17 cellular contexts compared by ENCODE assay signal in the genomic region with DNA sequence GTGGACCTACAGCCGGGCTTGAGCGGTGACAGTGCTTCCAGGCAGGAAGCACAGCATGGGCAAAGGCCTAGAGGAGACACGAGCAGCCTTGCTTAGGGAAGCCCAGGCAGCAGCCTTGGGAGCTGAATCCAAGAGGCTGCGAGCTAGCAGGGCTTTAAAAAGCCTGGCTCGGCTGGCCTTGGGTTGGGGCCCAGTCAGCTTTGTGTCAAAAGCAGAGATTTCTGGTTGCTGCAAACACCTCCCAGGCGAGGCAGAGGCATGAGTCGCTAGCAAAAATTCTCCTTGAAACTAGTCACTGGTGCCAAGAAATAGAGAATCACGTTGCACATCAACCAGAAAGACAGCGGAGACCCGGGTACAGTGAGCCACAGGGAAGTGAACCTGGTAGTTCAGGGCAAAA. TPM values are rescaled to one million over a fixed set of nuclear protein-coding genes. Genes with fewer than 3 reads are reported as not detected.
A peak's percentile ranks its signal among the peaks of the same experiment; 100 is the strongest.
DNase-seq lines count a peak whose midpoint lies in the region; ATAC-seq, FAIRE-seq and TF ChIP-seq lines count a peak whose summit lies in the region.
"Had no signal": no experiment of that assay in that cellular context is flagged by ENCODE, and none has a peak within 500 bp of the region (broad histone marks: within the 10 kb centered on the region; RNA-seq: fewer than 3 reads in every experiment).

No MANE protein-coding gene starts in this region.

- in situ Hi-C loops in Panc1 (cut with HindIII; ENCODE audit: low pct_unique_long_range_greater_than_20kb, low sequenced_read_pairs): no loop called here

- ATAC-seq in Panc1: 0 out of 2 replicates have a peak, but pooled peaks have one; percentile 9
- ATAC-seq in GM21528 (IDR thresholded peaks at IDR 0.05; ENCODE audit: low FRiP score, unreplicated experiment): no peak
- no peak for ATAC-seq in HG02870 (IDR thresholded peaks at IDR 0.05; ENCODE audit: unreplicated experiment)
- ATAC-seq: GM12878 had no signal

- POLR2A ChIA-PET in Panc1 (lab: Charles Lee): no interaction called here

- intact Hi-C loops in Panc1 (cut with micrococcal nuclease; ENCODE audit: unreplicated experiment): no loop called here

- H3K27ac ChIP-seq in Panc1 (ENCODE audit: low read length): no peak overlapping the region

- H3K36me3 ChIP-seq in Panc1 (ENCODE audit: control insufficient read depth, insufficient read depth, low read length): no peaks in the 10 kb centered on the region

- no peak for TF ChIP-seq POLR2A in GM12892 (IDR thresholded peaks at IDR 0.05; ENCODE audit: low read depth, low read length)

- H3K27me3 ChIP-seq in Panc1 (ENCODE audit: control insufficient read depth, insufficient read depth, low read length): no peaks in the 10 kb centered on the region

- no peaks in the 10 kb centered on the region for H3K9me3 ChIP-seq in Panc1 (ENCODE audit: control insufficient read depth, insufficient read depth, low read depth, low read length)

- DNase-seq in EL (peak; percentile 66), Panc1 (ENCODE audit: low read depth, low spot score) (no peak), fibroblast of mammary gland (ENCODE audit: low read depth) (peak; percentile 26), pons (ENCODE audit: low spot score) (peak; percentile 1), GM12892 (ENCODE audit: insufficient read length) (no peak)
- DNase-seq in activated CD4-positive, alpha-beta T cell treated with anti-CD3 and anti-CD28 coated beads, Interleukin-2, amount 50 U/mL, for 4 hours: no peak
- DNase-seq: activated T-cell treated with anti-CD3 and anti-CD28 coated beads, Interleukin-2, amount 50 U/mL, for 48 hours; CD8-positive, alpha-beta memory T cell; NCI-H526 had no signal

- H3K4me1 ChIP-seq in Panc1 (ENCODE audit: control insufficient read depth, insufficient read depth, low read length): no peaks in the 10 kb centered on the region

- no peak for TF ChIP-seq CTCF in Panc1 (IDR thresholded peaks at IDR 0.05)
- no peak for TF ChIP-seq CTCF in fibroblast of mammary gland (conservative IDR thresholded peaks at IDR 0.05; ENCODE audit: control insufficient read depth, insufficient read depth, low read depth, low read length)

- H3K4me3 ChIP-seq in Panc1 (ENCODE audit: low read depth in 2 of 2, low read length in 2 of 2) (no peak overlapping the region), fibroblast of mammary gland (ENCODE audit: control insufficient read depth, low read depth, low read length) (no peak overlapping the region)
- H3K4me3 ChIP-seq: GM12878, skin epidermis had no signal

- CTCF ChIA-PET in Panc1 (lab: Charles Lee): interaction anchor here (0.6 kb wide), 1 partner anchor 931 kb away, joined by 7 read pairs; no protein-coding TSS in a partner anchor

- no peak for FAIRE-seq in GM12892 (lab: Jason Lieb, UNC)
- FAIRE-seq: bronchial epithelial cell, GM12878 had no signal

- no TSS peak for BruUV-seq in Panc1 (replicated peaks; lab: Mats Ljungman, UMichigan)

RNA-seq across cellular contexts. Expression of a gene that starts 16.1 kb away (rescaled TPM):
- not detected for total RNA-seq in Panc1 (2021; ENCODE audit: unreplicated experiment)
- not detected for polyA plus RNA-seq in Panc1 (2012; ENCODE audit: insufficient read length)
- polyA plus RNA-seq in GM12892 (2012; ENCODE audit: missing spikeins): not detected
- total RNA-seq: bronchial epithelial cell; CD8-positive, alpha-beta memory T cell; glomerular endothelial cell; GM12878; mesothelial cell of epicardium; ureter had no signal
- polyA plus RNA-seq: CD8-positive, alpha-beta memory T cell; GM12878 had no signal

RNA-seq across cellular contexts. Expression of a gene that starts 27.9 kb away (rescaled TPM):
- not detected for total RNA-seq in Panc1 (2021; ENCODE audit: unreplicated experiment)
- polyA plus RNA-seq in Panc1 (2012; ENCODE audit: insufficient read length): not detected
- not detected for polyA plus RNA-seq in GM12892 (2012; ENCODE audit: missing spikeins)
- total RNA-seq: bronchial epithelial cell; CD8-positive, alpha-beta memory T cell; glomerular endothelial cell; GM12878; mesothelial cell of epicardium; ureter had no signal
- polyA plus RNA-seq: CD8-positive, alpha-beta memory T cell; GM12878 had no signal

Comparison
In these comparisons a context has a peak if more than half of its experiments do, and no peak if none do; other contexts are left out.
1. DNase-seq: peak in EL (single experiment), fibroblast of mammary gland (single experiment) and pons (single experiment); none in Panc1 (single experiment), activated CD4-positive, alpha-beta T cell treated with anti-CD3 and anti-CD28 coated beads, Interleukin-2, amount 50 U/mL, for 4 hours (0 of 2) and GM12892 (single experiment).